8 cellular contexts compared by ENCODE assay signal in genomic region chr14:70714055-70714550, GRCh38.
DNase-seq lines count a peak whose midpoint lies in the region; ATAC-seq and TF ChIP-seq lines count a peak whose summit lies in the region.

No MANE protein-coding gene starts in this region.

- no peak overlapping the region for H3K27ac Mint-ChIP-seq in activated CD8-positive, alpha-beta memory T cell treated with anti-CD3 and anti-CD28 coated beads, Interleukin-2, amount 10 ng/mL, durations not matched to agents 7 days and 5 days

- H3K4me3 Mint-ChIP-seq in activated CD8-positive, alpha-beta memory T cell treated with anti-CD3 and anti-CD28 coated beads, Interleukin-2, amount 10 ng/mL, durations not matched to agents 7 days and 5 days, result no peak overlapping the region

- no peak for TF ChIP-seq POLR2A in esophagus muscularis mucosa (IDR thresholded peaks at IDR 0.05; ENCODE audit: low read depth)

- H3K4me3 ChIP-seq in GM23248 (no peak overlapping the region), esophagus muscularis mucosa (no peak overlapping the region), aorta (ENCODE audit: low read length in 2 of 2) (no peak overlapping the region)

- H3K9me3 ChIP-seq in GM23248 (ENCODE audit: low read depth), result no peaks in the 10 kb centered on the region
- no peaks in the 10 kb centered on the region for H3K9me3 ChIP-seq in esophagus muscularis mucosa
- H3K9me3 ChIP-seq in aorta (ENCODE audit: control insufficient read depth, low read length), result no peaks in the 10 kb centered on the region

- H3K27me3 ChIP-seq in GM23248 (replicated peaks; ENCODE audit: insufficient read depth) (peaks cover 39% of the 10 kb centered on the region), esophagus muscularis mucosa (peaks cover 0 to 19% (median 0%) of the 10 kb centered on the region in 4 donors), aorta (ENCODE audit: control insufficient read depth in 1 of 2, insufficient read depth in 2 of 2, low read length in 1 of 2) (no peaks in the 10 kb centered on the region)

- TF ChIP-seq EP300 in esophagus muscularis mucosa (IDR thresholded peaks at IDR 0.05), result no peak

- H4K20me1 ChIP-seq in GM23248 (ENCODE audit: insufficient read depth), result no peaks in the 10 kb centered on the region

- no peak overlapping the region for H3K9ac ChIP-seq in GM23248

- no peak overlapping the region for H3K4me2 ChIP-seq in GM23248 (ENCODE audit: unreplicated experiment)

- peak; percentile 49 to 68 (median 58) for TF ChIP-seq CTCF in esophagus muscularis mucosa (IDR thresholded peaks at IDR 0.05)

- H3K4me1 Mint-ChIP-seq in activated CD8-positive, alpha-beta memory T cell treated with anti-CD3 and anti-CD28 coated beads, Interleukin-2, amount 10 ng/mL, durations not matched to agents 7 days and 5 days, result peaks cover 7% of the 10 kb centered on the region

- DNase-seq in Ammon's horn (ENCODE audit: low spot score) (peak; percentile 41), GM23248 (peak; percentile 69), NCI-H460 (ENCODE audit: extremely low read depth, low read depth) (peak; percentile 65), esophagus muscularis mucosa (ENCODE audit: extremely low spot score) (no peak), non-pigmented ciliary epithelial cell (ENCODE audit: low read depth) (peak; percentile 24), aorta (no peak)
- peak; percentile 45 for DNase-seq in activated CD8-positive, alpha-beta memory T cell treated with anti-CD3 and anti-CD28 coated beads, Interleukin-2, amount 10 ng/mL, durations not matched to agents 7 days and 5 days

- in situ Hi-C loops in GM23248 (cut with MboI), result loop anchor here (10.0 kb wide), 1 partner anchor 89 kb away; no protein-coding TSS in a partner anchor

- ATAC-seq in activated CD8-positive, alpha-beta memory T cell treated with anti-CD3 and anti-CD28 coated beads, Interleukin-2, amount 10 ng/mL, durations not matched to agents 7 days and 5 days, result peak; percentile 39
- ATAC-seq in aorta (ENCODE audit: low FRiP score) (peak; percentile 74), HG02588 (IDR thresholded peaks at IDR 0.05; ENCODE audit: unreplicated experiment) (no peak)

- H3K27ac ChIP-seq in GM23248, result no peak overlapping the region
- H3K27ac ChIP-seq in esophagus muscularis mucosa (replicated peaks in 1 of 4), result no peak overlapping the region
- no peak overlapping the region for H3K27ac ChIP-seq in aorta (ENCODE audit: low read depth in 1 of 2, low read length in 2 of 2)

- H3K9me3 Mint-ChIP-seq in activated CD8-positive, alpha-beta memory T cell treated with anti-CD3 and anti-CD28 coated beads, Interleukin-2, amount 10 ng/mL, durations not matched to agents 7 days and 5 days (ENCODE audit: low read depth), result no peaks in the 10 kb centered on the region

- H3K36me3 Mint-ChIP-seq in activated CD8-positive, alpha-beta memory T cell treated with anti-CD3 and anti-CD28 coated beads, Interleukin-2, amount 10 ng/mL, durations not matched to agents 7 days and 5 days, result no peaks in the 10 kb centered on the region

- H2AFZ ChIP-seq in GM23248, result no peak overlapping the region

- peaks cover 15% of the 10 kb centered on the region for H3K27me3 Mint-ChIP-seq in activated CD8-positive, alpha-beta memory T cell treated with anti-CD3 and anti-CD28 coated beads, Interleukin-2, amount 10 ng/mL, durations not matched to agents 7 days and 5 days

- no peaks in the 10 kb centered on the region for H3F3A ChIP-seq in GM23248 (ENCODE audit: insufficient read depth)

- 13 to 14% methylated on average over 8 of the region's 8 CpGs for WGBS in GM23248 (ENCODE audit: low coverage in 1 of 2, low lambda C conversion rate in 2 of 2, missing lambda C conversion rate in 2 of 2), 2 experiments
- WGBS in esophagus muscularis mucosa, result 17% methylated on average over 8 of the region's 8 CpGs
- WGBS in aorta, 2 donors, result 13 to 19% methylated on average over 8 of the region's 8 CpGs

- H3K79me2 ChIP-seq in GM23248 (ENCODE audit: insufficient read depth), result no peaks in the 10 kb centered on the region

- H3K9me2 ChIP-seq in GM23248 (ENCODE audit: insufficient read depth), result no peaks in the 10 kb centered on the region

- H3K4me1 ChIP-seq in GM23248 (ENCODE audit: insufficient read depth), result no peaks in the 10 kb centered on the region
- peaks cover 2 to 12% (median 9%) of the 10 kb centered on the region in 4 donors for H3K4me1 ChIP-seq in esophagus muscularis mucosa
- H3K4me1 ChIP-seq in aorta (ENCODE audit: control insufficient read depth in 1 of 2, insufficient read depth in 2 of 2, low read length in 2 of 2), result no peaks in the 10 kb centered on the region

- intact Hi-C loops in esophagus muscularis mucosa (cut with DNase I), result loop anchor here (10.0 kb wide), 2 partner anchors 89 to 899 kb away; no protein-coding TSS in a partner anchor
- intact Hi-C loops in aorta (cut with DNase I), result loop anchor here (1.0 to 5.0 kb wide), 3 partner anchors 72 to 112 kb away; partner anchors contain the start of genes MED6 (in 1 of the 2) and TTC9 (in 1 of the 2)

- H3K36me3 ChIP-seq in GM23248 (ENCODE audit: low read depth) (no peaks in the 10 kb centered on the region), esophagus muscularis mucosa (no peaks in the 10 kb centered on the region), aorta (ENCODE audit: control insufficient read depth in 1 of 2, insufficient read depth in 2 of 2, low read length in 1 of 2) (no peaks in the 10 kb centered on the region)

- CTCF ChIA-PET in activated CD8-positive, alpha-beta memory T cell treated with anti-CD3 and anti-CD28 coated beads, Interleukin-2, amount 10 ng/mL, durations not matched to agents 7 days and 5 days (lab: Charles Lee), result interaction anchor here (0.6 to 3.2 kb wide), 16 partner anchors 8 to 298 kb away, joined by 3 to 44 read pairs (median 4); partner anchors contain the start of gene MAP3K9

Comparison
In these comparisons a context has a peak if more than half of its experiments do, and no peak if none do; other contexts are left out.
1. DNase-seq: peak in Ammon's horn (single experiment), GM23248 (single experiment), NCI-H460 (single experiment), activated CD8-positive, alpha-beta memory T cell treated with anti-CD3 and anti-CD28 coated beads, Interleukin-2, amount 10 ng/mL, durations not matched to agents 7 days and 5 days (single experiment) and non-pigmented ciliary epithelial cell (single experiment); none in esophagus muscularis mucosa (single experiment) and aorta (0 of 2).